8 cellular contexts compared by ENCODE assay signal in the genomic region with DNA sequence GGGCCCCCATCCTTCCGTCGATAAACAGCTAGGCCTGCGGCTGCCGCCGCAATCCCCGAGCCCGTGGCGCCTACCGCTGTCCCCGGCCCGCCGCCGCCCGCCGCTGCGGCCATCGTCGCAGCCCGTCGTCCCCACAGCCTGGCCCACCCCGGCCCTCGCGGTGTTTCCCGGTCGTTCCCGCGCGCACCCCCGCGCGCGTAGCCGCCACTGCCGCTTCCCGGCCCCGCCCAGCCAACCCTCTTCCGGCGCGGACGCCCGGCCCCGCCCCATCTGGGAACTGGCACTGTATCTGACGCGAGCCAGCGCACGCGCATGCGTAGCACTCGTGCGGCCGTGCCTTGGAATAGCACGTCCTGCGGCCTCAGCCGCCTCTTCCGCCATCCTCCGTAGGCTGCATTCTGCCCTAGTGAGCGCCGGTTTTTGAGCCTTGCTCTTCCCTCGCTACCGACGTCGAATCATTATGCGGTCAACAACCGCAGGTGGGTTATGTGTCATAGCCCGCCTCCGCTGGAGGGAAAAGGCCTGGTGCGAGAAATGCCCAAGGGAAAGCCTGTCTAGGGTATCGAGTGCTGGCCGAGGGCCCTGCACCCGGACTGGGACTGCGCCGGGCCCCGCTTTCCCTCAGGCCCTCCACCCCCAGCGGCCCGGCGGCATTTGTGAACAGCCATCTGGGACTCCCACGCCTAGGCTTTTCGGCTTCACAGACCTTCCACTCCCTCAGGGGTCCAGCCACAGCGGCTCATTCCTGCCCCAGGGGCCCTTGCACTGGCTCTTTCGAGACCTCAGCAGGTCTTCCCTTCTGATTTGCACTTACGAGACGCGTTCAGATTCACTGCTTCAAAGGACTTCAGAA. TPM values are rescaled to one million over a fixed set of nuclear protein-coding genes. Genes with fewer than 3 reads are reported as not detected.
DNase-seq lines count a peak whose midpoint lies in the region; ATAC-seq, FAIRE-seq and TF ChIP-seq lines count a peak whose summit lies in the region.

Gene SMARCC1, minus strand, starts transcription at position 209 of the 853 bp plus-strand sequence. Its CDS starts 96 bp downstream, at position 113.

- peak; percentile 89 for DNase-seq in NCI-H2196 (lab: John Stamatoyannopoulos, UW; ENCODE audit: unreplicated experiment)
- peak; percentile 94 to 97 for DNase-seq in breast epithelium (ENCODE audit: low spot score in 2 of 2)
- peak; percentile 97 for DNase-seq in small intestine

- 0 to 1% (median 1%) methylated on average over 61 to 83 of the region's 83 CpGs for WGBS in small intestine, 3 donors

- no peak for TF ChIP-seq CTCF in VCaP (conservative IDR thresholded peaks at IDR 0.05)
- peak; percentile 23 to 29 (median 27) for TF ChIP-seq CTCF in breast epithelium (IDR thresholded peaks at IDR 0.05)

- TF ChIP-seq POLR2A in breast epithelium (IDR thresholded peaks at IDR 0.05): peak; percentile 83

- FAIRE-seq in small intestine (lab: Jason Lieb, UNC): no peak

- H3K27ac ChIP-seq in ACC112 (ENCODE audit: low read depth, low read length) (peak within 1 kb of the TSS; percentile 91), VCaP (peak within 1 kb of the TSS; percentile 97), breast epithelium (peak within 1 kb of the TSS; percentile 97), iPS-20b (ENCODE audit: low read length) (peak within 1 kb of the TSS; percentile 73), small intestine (ENCODE audit: low read depth in 1 of 2, low read length in 1 of 2) (peak within 1 kb of the TSS; percentile 94 to 98)

- ATAC-seq in GM18868 (IDR thresholded peaks at IDR 0.05; ENCODE audit: unreplicated experiment) (peak; percentile 76), HG03108 (IDR thresholded peaks at IDR 0.05; ENCODE audit: unreplicated experiment) (peak; percentile 75)

- intact Hi-C loops in breast epithelium (cut with DNase I; ENCODE audit: low total_unique reads): no loop called here

- H3K27me3 ChIP-seq in ACC112 (ENCODE audit: insufficient read depth, low read length): no peaks in the 10 kb centered on the region
- H3K27me3 ChIP-seq in breast epithelium: no peaks in the 10 kb centered on the region
- no peaks in the 10 kb centered on the region for H3K27me3 ChIP-seq in iPS-20b (ENCODE audit: insufficient read depth, low read length)
- no peaks in the 10 kb centered on the region for H3K27me3 ChIP-seq in small intestine (ENCODE audit: control insufficient read depth in 2 of 2, insufficient read depth in 2 of 2, low read length in 2 of 2)

- H3K9ac ChIP-seq in iPS-20b (ENCODE audit: low read depth, low read length): peak within 1 kb of the TSS; percentile 98

- H3K79me2 ChIP-seq in ACC112 (ENCODE audit: control insufficient read depth, insufficient read depth, low read length, unreplicated experiment): peaks cover 43% of the 10 kb centered on the region

- H3K4me1 ChIP-seq in ACC112 (ENCODE audit: control insufficient read depth, insufficient read depth, low read length, unreplicated experiment): peaks cover 15% of the 10 kb centered on the region
- H3K4me1 ChIP-seq in breast epithelium: peaks cover 0 to 16% of the 10 kb centered on the region in 2 donors
- no peaks in the 10 kb centered on the region for H3K4me1 ChIP-seq in iPS-20b (ENCODE audit: insufficient read depth, low read length)
- peaks cover 5 to 8% of the 10 kb centered on the region in 2 donors for H3K4me1 ChIP-seq in small intestine (ENCODE audit: control insufficient read depth in 2 of 2, insufficient read depth in 1 of 2, low read depth in 1 of 2, low read length in 1 of 2)

- H3K9me3 ChIP-seq in breast epithelium (no peaks in the 10 kb centered on the region), iPS-20b (ENCODE audit: insufficient read depth, low read depth, low read length) (no peaks in the 10 kb centered on the region), small intestine (ENCODE audit: control insufficient read depth, low read depth) (no peaks in the 10 kb centered on the region)

- H3K4me3 ChIP-seq in ACC112 (ENCODE audit: low read depth, low read length): peak within 1 kb of the TSS; percentile 98
- H3K4me3 ChIP-seq in breast epithelium: peak within 1 kb of the TSS; percentile 80 to 99 (median 94)
- peak within 1 kb of the TSS; percentile 96 for H3K4me3 ChIP-seq in iPS-20b (ENCODE audit: low read length)
- peak within 1 kb of the TSS; percentile 73 to 88 for H3K4me3 ChIP-seq in small intestine (ENCODE audit: low read depth in 1 of 2, low read length in 2 of 2)

- peak within 1 kb of the TSS; percentile 95 for H2AFZ ChIP-seq in ACC112 (ENCODE audit: low read length, unreplicated experiment)

- no peaks in the 10 kb centered on the region for H3K36me3 ChIP-seq in ACC112 (ENCODE audit: insufficient read depth, low read length)
- no peaks in the 10 kb centered on the region for H3K36me3 ChIP-seq in breast epithelium
- peaks cover 15% of the 10 kb centered on the region; the same call in 1 of the 2 replicates for H3K36me3 ChIP-seq in iPS-20b (ENCODE audit: insufficient read depth, low read depth, low read length)
- H3K36me3 ChIP-seq in small intestine (ENCODE audit: control insufficient read depth in 2 of 2, insufficient read depth in 2 of 2, low read length in 2 of 2): no peaks in the 10 kb centered on the region

RNA-seq across cellular contexts. Expression of gene SMARCC1, which starts in this region (rescaled TPM):
- 10 to 100 TPM; 27.4 to 63.2 (median 61.9) TPM for total RNA-seq in breast epithelium
- polyA plus RNA-seq in small intestine: 10 to 100 TPM; 10.7 to 26.2 (median 12.7) TPM

Comparison
In these comparisons a context has a peak if more than half of its experiments do, and no peak if none do; other contexts are left out.
1. Peak in every context shown above with its lines: DNase-seq, ATAC-seq, H3K4me3 ChIP-seq and H3K27ac ChIP-seq.